26 cellular contexts compared by ENCODE assay signal in genomic region chr17:80852476-80853015, GRCh38.
DNase-seq lines count a peak whose midpoint lies in the region; ATAC-seq and TF ChIP-seq lines count a peak whose summit lies in the region.
"Had no signal": no experiment of that assay in that cellular context is flagged by ENCODE, and none has a peak within 500 bp of the region (broad histone marks: within the 10 kb centered on the region; RNA-seq: fewer than 3 reads in every experiment).

No MANE protein-coding gene starts in this region.

- no CpG with 5 or more reads among the region's 11 CpGs for WGBS in trophoblast cell (ENCODE audit: extremely low coverage, insufficient coverage, insufficient read length)

- no peak for TF ChIP-seq CTCF in HFFc6 (IDR thresholded peaks at IDR 0.05)
- TF ChIP-seq CTCF in chondrocyte (IDR thresholded peaks at IDR 0.05): no peak
- TF ChIP-seq CTCF in GM13976 (IDR thresholded peaks at IDR 0.05; ENCODE audit: borderline replicate concordance, control extremely low read depth, extremely low read depth, insufficient read depth, missing control alignments): no peak
- no peak for TF ChIP-seq CTCF in colonic mucosa (IDR thresholded peaks at IDR 0.05)

- no peak overlapping the region for H2AK5ac ChIP-seq in trophoblast cell (ENCODE audit: low read length)

- no peak overlapping the region for H3K4me3 Mint-ChIP-seq in T-helper 2 cell treated with Interferon-gamma antibody and Interleukin-4, amounts not matched to agents 5 μg/mL and 100 μg/mL, for 36 hours
- no peak overlapping the region for H3K4me3 Mint-ChIP-seq in HFFc6
- no peak overlapping the region for H3K4me3 Mint-ChIP-seq in chondrocyte (ENCODE audit: unreplicated experiment)
- H3K4me3 Mint-ChIP-seq: CD4-positive, alpha-beta memory T cell; natural killer cell treated with Interleukin-12 subunit alpha and Interleukin-12 subunit beta and Interleukin-15 and Interleukin-18, amount 100 ng/mL, for 72 hours had no signal

- H2BK12ac ChIP-seq in trophoblast cell (ENCODE audit: low read length): peak overlapping the region; percentile 24

- H3K9me3 Mint-ChIP-seq in T-helper 2 cell treated with Interferon-gamma antibody and Interleukin-4, amounts not matched to agents 5 μg/mL and 100 μg/mL, for 36 hours: no peaks in the 10 kb centered on the region
- H3K9me3 Mint-ChIP-seq in HFFc6 (no peaks in the 10 kb centered on the region), chondrocyte (ENCODE audit: low read depth) (no peaks in the 10 kb centered on the region)
- H3K9me3 Mint-ChIP-seq: CD4-positive, alpha-beta memory T cell; natural killer cell treated with Interleukin-12 subunit alpha and Interleukin-12 subunit beta and Interleukin-15 and Interleukin-18, amount 100 ng/mL, for 72 hours had no signal

- intact Hi-C loops in colonic mucosa (cut with DNase I): no loop called here

- peak overlapping the region; percentile 68 for H3K27ac Mint-ChIP-seq in T-helper 2 cell treated with Interferon-gamma antibody and Interleukin-4, amounts not matched to agents 5 μg/mL and 100 μg/mL, for 36 hours
- peak overlapping the region; percentile 31; the same call in 1 of the 2 replicates for H3K27ac Mint-ChIP-seq in HFFc6
- no peak overlapping the region for H3K27ac Mint-ChIP-seq in chondrocyte (ENCODE audit: unreplicated experiment)

- H4K12ac ChIP-seq in trophoblast cell (ENCODE audit: low read depth, low read length): no peak overlapping the region

- no peak overlapping the region for H4K91ac ChIP-seq in trophoblast cell (ENCODE audit: low read depth, low read length)

- H4K8ac ChIP-seq in trophoblast cell (ENCODE audit: low read depth, low read length): no peak overlapping the region

- no peak overlapping the region for H3K4ac ChIP-seq in trophoblast cell (ENCODE audit: low read depth, low read length)

- in situ Hi-C loops in GM13976 (cut with MboI; ENCODE audit: low sequenced_read_pairs, unreplicated experiment): no loop called here

- H3K27me3 Mint-ChIP-seq in T-helper 2 cell treated with Interferon-gamma antibody and Interleukin-4, amounts not matched to agents 5 μg/mL and 100 μg/mL, for 36 hours (ENCODE audit: low read depth): no peaks in the 10 kb centered on the region
- no peaks in the 10 kb centered on the region for H3K27me3 Mint-ChIP-seq in HFFc6 (ENCODE audit: insufficient read depth)
- H3K27me3 Mint-ChIP-seq in chondrocyte (ENCODE audit: low read depth): no peaks in the 10 kb centered on the region
- H3K27me3 Mint-ChIP-seq: CD4-positive, alpha-beta memory T cell; natural killer cell treated with Interleukin-12 subunit alpha and Interleukin-12 subunit beta and Interleukin-15 and Interleukin-18, amount 100 ng/mL, for 72 hours had no signal

- H3K23ac ChIP-seq in trophoblast cell (ENCODE audit: low read length): no peak overlapping the region

- ATAC-seq in esophagus mucosa: no peak
- ATAC-seq: lower lobe of right lung; mucosa of descending colon; natural killer cell treated with Interleukin-12 subunit alpha and Interleukin-12 subunit beta and Interleukin-15 and Interleukin-18, amount 100 ng/mL, for 72 hours; right cardiac atrium had no signal

- H2AFZ ChIP-seq in trophoblast cell (ENCODE audit: insufficient read depth, low read length, poor library complexity): no peak overlapping the region

- no peaks in the 10 kb centered on the region for H3K27me3 ChIP-seq in trophoblast cell (ENCODE audit: insufficient read depth, low read length)
- H3K27me3 ChIP-seq in colonic mucosa: no peaks in the 10 kb centered on the region
- H3K27me3 ChIP-seq: pancreas had no signal

- H3K36me3 ChIP-seq in trophoblast cell (ENCODE audit: control insufficient read depth in 1 of 2, insufficient read depth in 2 of 2, low read length in 2 of 2) (peaks cover 0 to 8% of the 10 kb centered on the region in 2 experiments), colonic mucosa (no peaks in the 10 kb centered on the region)

- H3K4me1 ChIP-seq in trophoblast cell (ENCODE audit: control insufficient read depth in 1 of 2, insufficient read depth in 2 of 2, low read length in 2 of 2) (peaks cover 18 to 21% of the 10 kb centered on the region in 2 experiments), colonic mucosa (peaks cover 10% of the 10 kb centered on the region)
- H3K4me1 ChIP-seq: lower lobe of right lung had no signal

- H3K4me3 ChIP-seq in trophoblast cell (ENCODE audit: low read depth, low read length) (no peak overlapping the region), colonic mucosa (no peak overlapping the region)
- H3K4me3 ChIP-seq: coronary artery, lower lobe of right lung, mucosa of descending colon, pancreas, SK-N-MC had no signal

- H3K4me2 ChIP-seq in trophoblast cell (ENCODE audit: low read length): no peak overlapping the region

- no peak overlapping the region for H2BK5ac ChIP-seq in trophoblast cell (ENCODE audit: low read depth, low read length, poor library complexity)

- peaks cover 13% of the 10 kb centered on the region for H3K79me1 ChIP-seq in trophoblast cell (ENCODE audit: low read length)

- no peaks in the 10 kb centered on the region for H3K79me2 ChIP-seq in trophoblast cell (ENCODE audit: control insufficient read depth, insufficient read depth, low read length, poor library complexity)

- H3K4me1 Mint-ChIP-seq in T-helper 2 cell treated with Interferon-gamma antibody and Interleukin-4, amounts not matched to agents 5 μg/mL and 100 μg/mL, for 36 hours (ENCODE audit: low read depth): peaks cover 66% of the 10 kb centered on the region
- H3K4me1 Mint-ChIP-seq in HFFc6 (ENCODE audit: low read depth) (peaks cover 49% of the 10 kb centered on the region), chondrocyte (ENCODE audit: low read depth) (peaks cover 35% of the 10 kb centered on the region)

- H3K9ac ChIP-seq in trophoblast cell (ENCODE audit: low read length) (no peak overlapping the region), colonic mucosa (ENCODE audit: low read depth in 2 of 2, low read length in 2 of 2) (no peak overlapping the region)

- H3K27ac ChIP-seq in trophoblast cell (ENCODE audit: low read depth, low read length) (no peak overlapping the region), colonic mucosa (no peak overlapping the region)
- H3K27ac ChIP-seq: coronary artery, lower lobe of right lung, SK-N-MC had no signal

- H2BK120ac ChIP-seq in trophoblast cell (ENCODE audit: insufficient read depth, low read length, poor library complexity): no peak overlapping the region

- no peak for DNase-seq in T-helper 2 cell treated with Interferon-gamma antibody and Interleukin-4, amounts not matched to agents 5 μg/mL and 100 μg/mL, for 36 hours (ENCODE audit: low spot score)
- DNase-seq in T-helper 2 cell (no peak), HFFc6 (no peak), chondrocyte (ENCODE audit: low spot score) (peak; percentile 68), trophoblast cell (no peak), GM13976 (ENCODE audit: low spot score) (no peak), colonic mucosa (no peak)
- DNase-seq: activated CD4-positive, alpha-beta T cell treated with anti-CD3 and anti-CD28 coated beads for 4 hours; activated CD8-positive, alpha-beta memory T cell treated with anti-CD3 and anti-CD28 coated beads, Interleukin-2, amount 50 U/mL, for 48 hours; activated effector memory CD4-positive, alpha-beta T cell treated with anti-CD3 and anti-CD28 coated beads, Interleukin-2, amount 50 U/mL, for 16 hours; anterior cingulate cortex; CD4-positive, alpha-beta memory T cell; foreskin fibroblast; head of caudate nucleus; lower lobe of right lung; mucosa of descending colon; NCI-H1436 treated with DMSO at 0.1 percent for 48 hours; NCI-H748 treated with DMSO at 0.1 percent for 48 hours; stimulated activated CD4-positive, alpha-beta T cell treated with anti-CD3 and anti-CD28 coated beads, Interleukin-2, amount 100 ng/mL, for 48 hours; substantia nigra had no signal

- H3K9me3 ChIP-seq in trophoblast cell (ENCODE audit: insufficient read depth, low read depth, low read length) (peaks cover 3% of the 10 kb centered on the region), colonic mucosa (no peaks in the 10 kb centered on the region)
- H3K9me3 ChIP-seq: lower lobe of right lung, mucosa of descending colon, pancreas had no signal

- no peak overlapping the region for H3K18ac ChIP-seq in trophoblast cell (ENCODE audit: low read length)

- no peak overlapping the region for H3K14ac ChIP-seq in trophoblast cell (ENCODE audit: low read length)

- peaks cover 76% of the 10 kb centered on the region for H3K36me3 Mint-ChIP-seq in T-helper 2 cell treated with Interferon-gamma antibody and Interleukin-4, amounts not matched to agents 5 μg/mL and 100 μg/mL, for 36 hours (ENCODE audit: low read depth)
- H3K36me3 Mint-ChIP-seq in HFFc6 (ENCODE audit: low read depth): peaks cover 38% of the 10 kb centered on the region
- peaks cover 4% of the 10 kb centered on the region for H3K36me3 Mint-ChIP-seq in chondrocyte (ENCODE audit: low read depth)
- H3K36me3 Mint-ChIP-seq: natural killer cell treated with Interleukin-12 subunit alpha and Interleukin-12 subunit beta and Interleukin-15 and Interleukin-18, amount 100 ng/mL, for 72 hours had no signal
